Comparison of ENCODE assay signal across 1 cellular context in the genomic region with DNA sequence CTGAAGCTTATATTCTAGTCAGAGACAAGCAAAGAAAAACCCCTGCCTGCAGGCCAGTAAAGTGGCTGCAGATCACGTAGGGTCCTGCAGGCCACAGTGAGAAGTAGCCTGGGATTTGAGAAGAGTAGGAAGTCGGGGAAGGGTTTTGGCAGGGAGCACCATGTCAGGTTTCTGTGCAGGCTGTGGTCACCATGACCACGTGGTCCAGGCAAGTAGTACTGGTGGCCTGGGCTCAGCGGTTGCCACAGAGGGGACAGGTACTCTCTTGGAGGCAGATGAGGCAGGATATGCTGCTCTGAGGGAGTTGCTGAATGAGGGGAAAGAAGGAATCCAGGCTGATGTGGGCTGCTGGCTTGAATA.
TF ChIP-seq lines count a peak whose summit lies in the region.

No MANE protein-coding gene starts in this region.

TF ChIP-seq in H1, 55 proteins besides CTCF, POLR2A, EP300 and RAD21:
- no peak for TF ChIP-seq POU5F1 (IDR thresholded peaks at IDR 0.05; ENCODE audit: low read depth, low read length)
- no peak for TF ChIP-seq ATF3 (IDR thresholded peaks at IDR 0.05; ENCODE audit: insufficient read depth, low read depth, low read length)
- no peak for TF ChIP-seq CBX8 (IDR thresholded peaks at IDR 0.05; ENCODE audit: borderline replicate concordance, low read depth, low read length)
- TF ChIP-seq TBP (IDR thresholded peaks at IDR 0.05; ENCODE audit: low read depth, low read length): no peak
- no peak for TF ChIP-seq RFX5 (IDR thresholded peaks at IDR 0.05; ENCODE audit: borderline replicate concordance, low read depth, low read length)
- TF ChIP-seq, protein P1, sequence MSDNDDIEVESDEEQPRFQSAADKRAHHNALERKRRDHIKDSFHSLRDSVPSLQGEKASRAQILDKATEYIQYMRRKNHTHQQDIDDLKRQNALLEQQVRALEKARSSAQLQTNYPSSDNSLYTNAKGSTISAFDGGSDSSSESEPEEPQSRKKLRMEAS (IDR thresholded peaks at IDR 0.05): no peak
- no peak for TF ChIP-seq BCL11A (IDR thresholded peaks at IDR 0.05; ENCODE audit: low read depth in 2 of 2, low read length in 2 of 2)
- TF ChIP-seq KDM1A (IDR thresholded peaks at IDR 0.05; ENCODE audit: borderline replicate concordance, low read length): no peak
- TF ChIP-seq SUZ12 (IDR thresholded peaks at IDR 0.05; ENCODE audit: low read length): no peak
- TF ChIP-seq ZNF274 (IDR thresholded peaks at IDR 0.05; ENCODE audit: borderline replicate concordance, extremely low read depth, low read length): no peak
- TF ChIP-seq SIN3A (conservative IDR thresholded peaks at IDR 0.05 in 1 of 2, IDR thresholded peaks at IDR 0.05 in 1 of 2; ENCODE audit: low read depth in 1 of 2, low read length in 2 of 2): no peak
- no peak for TF ChIP-seq KDM4A (IDR thresholded peaks at IDR 0.05; ENCODE audit: low read depth, low read length, severe bottlenecking)
- TF ChIP-seq BRCA1 (IDR thresholded peaks at IDR 0.05; ENCODE audit: low read depth, low read length): no peak
- TF ChIP-seq MAFK (IDR thresholded peaks at IDR 0.05; ENCODE audit: low read depth, low read length): no peak
- no peak for TF ChIP-seq TEAD4 (IDR thresholded peaks at IDR 0.05; ENCODE audit: low read depth, low read length)
- TF ChIP-seq, protein P2, sequence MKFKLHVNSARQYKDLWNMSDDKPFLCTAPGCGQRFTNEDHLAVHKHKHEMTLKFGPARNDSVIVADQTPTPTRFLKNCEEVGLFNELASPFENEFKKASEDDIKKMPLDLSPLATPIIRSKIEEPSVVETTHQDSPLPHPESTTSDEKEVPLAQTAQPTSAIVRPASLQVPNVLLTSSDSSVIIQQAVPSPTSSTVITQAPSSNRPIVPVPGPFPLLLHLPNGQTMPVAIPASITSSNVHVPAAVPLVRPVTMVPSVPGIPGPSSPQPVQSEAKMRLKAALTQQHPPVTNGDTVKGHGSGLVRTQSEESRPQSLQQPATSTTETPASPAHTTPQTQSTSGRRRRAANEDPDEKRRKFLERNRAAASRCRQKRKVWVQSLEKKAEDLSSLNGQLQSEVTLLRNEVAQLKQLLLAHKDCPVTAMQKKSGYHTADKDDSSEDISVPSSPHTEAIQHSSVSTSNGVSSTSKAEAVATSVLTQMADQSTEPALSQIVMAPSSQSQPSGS (IDR thresholded peaks at IDR 0.05; ENCODE audit: low read length): no peak
- no peak for TF ChIP-seq NRF1 (IDR thresholded peaks at IDR 0.05; ENCODE audit: low read depth, low read length)
- TF ChIP-seq, protein P3, sequence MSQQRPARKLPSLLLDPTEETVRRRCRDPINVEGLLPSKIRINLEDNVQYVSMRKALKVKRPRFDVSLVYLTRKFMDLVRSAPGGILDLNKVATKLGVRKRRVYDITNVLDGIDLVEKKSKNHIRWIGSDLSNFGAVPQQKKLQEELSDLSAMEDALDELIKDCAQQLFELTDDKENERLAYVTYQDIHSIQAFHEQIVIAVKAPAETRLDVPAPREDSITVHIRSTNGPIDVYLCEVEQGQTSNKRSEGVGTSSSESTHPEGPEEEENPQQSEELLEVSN (IDR thresholded peaks at IDR 0.05): no peak
- TF ChIP-seq PHF8 (conservative IDR thresholded peaks at IDR 0.05; ENCODE audit: low read depth, low read length): no peak
- TF ChIP-seq KDM5A (IDR thresholded peaks at IDR 0.05; ENCODE audit: low read length): no peak
